ENCODE assay signal across 8 cellular contexts in the genomic region with DNA sequence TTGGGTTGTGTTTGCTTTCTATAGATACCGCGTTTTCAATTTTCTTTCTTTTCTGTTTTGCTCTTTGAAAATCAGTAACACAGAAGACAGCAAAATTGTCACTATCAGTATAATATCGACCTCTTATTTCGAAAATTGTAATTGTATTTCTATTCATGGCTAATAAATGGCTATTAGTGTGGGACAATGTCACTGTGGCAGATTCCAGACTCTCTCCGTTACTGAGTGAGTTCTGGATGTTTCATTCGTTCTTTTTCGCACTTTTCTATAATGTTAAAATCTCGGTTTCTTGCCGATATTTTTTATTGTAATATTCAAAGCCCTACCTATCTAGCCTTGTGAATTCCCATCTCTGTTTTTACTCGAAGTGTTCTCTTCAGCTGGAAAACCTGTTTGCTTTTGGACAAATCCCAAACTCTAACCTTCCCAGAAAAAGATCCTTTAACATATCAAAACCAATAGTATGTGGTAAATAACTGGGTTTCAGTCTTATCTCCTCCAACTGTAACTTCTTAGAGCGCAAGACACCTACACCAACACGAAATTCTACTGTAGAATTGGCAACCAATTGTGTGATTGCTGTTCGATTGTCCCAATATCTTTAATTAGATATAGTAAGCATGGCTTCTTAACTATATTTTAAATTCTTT. TPM values are rescaled to one million over a fixed set of nuclear protein-coding genes. Genes with fewer than 3 reads are reported as not detected.
DNase-seq lines count a peak whose midpoint lies in the region; ATAC-seq, FAIRE-seq and TF ChIP-seq lines count a peak whose summit lies in the region.

No MANE protein-coding gene starts in this region.

- intact Hi-C loops in activated naive CD4-positive, alpha-beta T cell treated with anti-CD3 and anti-CD28 coated beads for 36 hours (cut with micrococcal nuclease): loop anchor here (1.0 to 5.0 kb wide), 11 partner anchors 47 to 495 kb away; a partner anchor contains a TSS
- intact Hi-C loops in OCI-LY7 (cut with micrococcal nuclease; ENCODE audit: unreplicated experiment) (loop anchor here (1.0 to 5.0 kb wide), 4 partner anchors 115 to 388 kb away; a partner anchor contains a TSS), ovary (cut with DNase I) (loop anchor here in 2 of 4 donors (5.0 to 10.0 kb wide), 3 partner anchors 87 to 369 kb away; a partner anchor contains a TSS)

- no peaks in the 10 kb centered on the region for H3K79me2 ChIP-seq in OCI-LY7 (ENCODE audit: insufficient read depth, low read depth, low read length)

- ATAC-seq in GM21390 (IDR thresholded peaks at IDR 0.05; ENCODE audit: unreplicated experiment): no peak

- no peaks in the 10 kb centered on the region for H4K20me1 ChIP-seq in OCI-LY7 (ENCODE audit: insufficient read depth, low read length)

- H3K4me3 ChIP-seq in OCI-LY7 (ENCODE audit: low read depth, low read length, poor library complexity, severe bottlenecking): peak overlapping the region; percentile 75
- peak overlapping the region; percentile 89 for H3K4me3 ChIP-seq in epithelial cell of proximal tubule (ENCODE audit: low read depth, low read length)
- peak overlapping the region; percentile 76 for H3K4me3 ChIP-seq in ovary

- peak overlapping the region; percentile 92 for H3K27ac Mint-ChIP-seq in activated naive CD4-positive, alpha-beta T cell treated with anti-CD3 and anti-CD28 coated beads for 36 hours

- peak overlapping the region; percentile 86 for H3K4me2 ChIP-seq in OCI-LY7 (ENCODE audit: low read length)

- no peak for TF ChIP-seq POLR2A in ovary (IDR thresholded peaks at IDR 0.05)

- H3K9me3 ChIP-seq in OCI-LY7 (ENCODE audit: low read length) (no peaks in the 10 kb centered on the region), ovary (no peaks in the 10 kb centered on the region)

- H2AFZ ChIP-seq in OCI-LY7 (ENCODE audit: low read length): peak overlapping the region; percentile 97

- 1% methylated on average over 13 of the region's 13 CpGs for WGBS in ovary, 3 donors

- H3K9me2 ChIP-seq in OCI-LY7 (ENCODE audit: insufficient read depth, low read length): no peaks in the 10 kb centered on the region

- TF ChIP-seq EP300 in ovary (IDR thresholded peaks at IDR 0.05): no peak

- no peaks in the 10 kb centered on the region for H3K27me3 ChIP-seq in ovary

- CTCF ChIA-PET in activated naive CD4-positive, alpha-beta T cell treated with anti-CD3 and anti-CD28 coated beads for 36 hours (lab: Charles Lee): interaction anchor here (0.6 to 3.7 kb wide), 22 partner anchors 8 to 542 kb away, joined by 3 to 18 read pairs (median 4); a partner anchor contains a TSS
- CTCF ChIA-PET in OCI-LY7 (lab: Charles Lee; ENCODE audit: unreplicated experiment): interaction anchor here (1.5 kb wide), 1 partner anchor 115 kb away, joined by 6 read pairs; no protein-coding TSS in a partner anchor

- peak overlapping the region; percentile 79 for H3K4me3 Mint-ChIP-seq in activated naive CD4-positive, alpha-beta T cell treated with anti-CD3 and anti-CD28 coated beads for 36 hours

- no TSS peak for BruUV-seq in OCI-LY7 (replicated peaks; lab: Mats Ljungman, UMichigan)

- peaks cover 32% of the 10 kb centered on the region for H3K4me1 Mint-ChIP-seq in activated naive CD4-positive, alpha-beta T cell treated with anti-CD3 and anti-CD28 coated beads for 36 hours (ENCODE audit: low read depth)

- H3K36me3 ChIP-seq in OCI-LY7 (ENCODE audit: insufficient read depth, low read length) (no peaks in the 10 kb centered on the region), ovary (no peaks in the 10 kb centered on the region)

- peak; percentile 3; the same call in 1 of the 2 replicates for TF ChIP-seq CTCF in OCI-LY7 (conservative IDR thresholded peaks at IDR 0.05; ENCODE audit: low read length)
- TF ChIP-seq CTCF in epithelial cell of proximal tubule (conservative IDR thresholded peaks at IDR 0.05; ENCODE audit: low read depth, low read length): no peak
- TF ChIP-seq CTCF in ovary (IDR thresholded peaks at IDR 0.05): peak in 1 of 3 donors; percentile 77

- DNase-seq in activated naive CD4-positive, alpha-beta T cell treated with anti-CD3 and anti-CD28 coated beads for 36 hours: no peak
- DNase-seq in activated naive CD4-positive, alpha-beta T cell treated with Interleukin-2 at 50 U/mL for 16 hours: no peak
- no peak for DNase-seq in OCI-LY7 (ENCODE audit: low spot score)
- no peak for DNase-seq in epithelial cell of proximal tubule (ENCODE audit: low read depth)
- no peak for DNase-seq in ovary
- no peak for DNase-seq in NCI-H2081 treated with DMSO at 0.1 percent for 48 hours (lab: John Stamatoyannopoulos, UW)
- no peak for DNase-seq in GM19239 (ENCODE audit: insufficient read length, low spot score)

- H3K27ac ChIP-seq in OCI-LY7 (ENCODE audit: low read depth, low read length, poor library complexity, severe bottlenecking) (peak overlapping the region; percentile 73), ovary (peak overlapping the region in 1 of 2 donors; percentile 48)

- peaks cover 51% of the 10 kb centered on the region for H3K4me1 ChIP-seq in OCI-LY7 (ENCODE audit: insufficient read depth, low read length, poor library complexity, severe bottlenecking)
- H3K4me1 ChIP-seq in ovary (ENCODE audit: insufficient read depth): peaks cover under 1% of the 10 kb centered on the region

- POLR2A ChIA-PET in OCI-LY7 (lab: Charles Lee): interaction anchor here (0.7 to 2.7 kb wide), 9 partner anchors 8 to 1396 kb away, joined by 3 to 10 read pairs (median 6); a partner anchor contains a TSS

- peaks cover 5% of the 10 kb centered on the region for H3K27me3 Mint-ChIP-seq in activated naive CD4-positive, alpha-beta T cell treated with anti-CD3 and anti-CD28 coated beads for 36 hours (ENCODE audit: low read depth)

- H3K9me3 Mint-ChIP-seq in activated naive CD4-positive, alpha-beta T cell treated with anti-CD3 and anti-CD28 coated beads for 36 hours: no peaks in the 10 kb centered on the region

- no peak for FAIRE-seq in GM19239 (lab: Jason Lieb, UNC)

- peaks cover 3% of the 10 kb centered on the region for H3K36me3 Mint-ChIP-seq in activated naive CD4-positive, alpha-beta T cell treated with anti-CD3 and anti-CD28 coated beads for 36 hours (ENCODE audit: low read depth)

RNA-seq across cellular contexts. Expression of a gene that starts 6.0 kb away (rescaled TPM):
- total RNA-seq in activated naive CD4-positive, alpha-beta T cell treated with anti-CD3 and anti-CD28 coated beads for 36 hours: 10 to 100 TPM; 24.2 to 28.1 TPM
- 36.2 and 48.9 TPM in 2 replicates for total RNA-seq in OCI-LY7 (2014; rRNA removed; shearing (Covaris generic))
- total RNA-seq in OCI-LY7 (2022) (54.8 and 61.9 TPM in 2 replicates), epithelial cell of proximal tubule (43.0 and 66.8 TPM in 2 replicates), ovary (100 to 1,000 TPM in 3 of 7 donors, 10 to 100 TPM in 4; 43.0 to 114 (median 80.1) TPM)
- polyA plus RNA-seq in ovary: 100 to 1,000 TPM in 1 of 2 donors, 10 to 100 TPM in 1; 30.3 to 180 TPM
